In genomic region chr11:69106124-69106811, GRCh38 we compare ENCODE assay signal across 2 cellular contexts.
TF ChIP-seq lines count a peak whose summit lies in the region.

No MANE protein-coding gene starts in this region.

TF ChIP-seq in IMR-90, 13 proteins besides CTCF, POLR2A, EP300 and RAD21:
- TF ChIP-seq RCOR1 (IDR thresholded peaks at IDR 0.05; ENCODE audit: insufficient replicate concordance, low read length) (no peak), BHLHE40 (IDR thresholded peaks at IDR 0.05; ENCODE audit: low read depth, low read length) (no peak), USF2 (IDR thresholded peaks at IDR 0.05; ENCODE audit: low read depth, low read length) (no peak), MAZ (IDR thresholded peaks at IDR 0.05; ENCODE audit: borderline replicate concordance, low read depth, low read length) (no peak), FOS (IDR thresholded peaks at IDR 0.05; ENCODE audit: low read depth, low read length) (no peak), RFX5 (IDR thresholded peaks at IDR 0.05; ENCODE audit: low read depth, low read length) (no peak), CHD1 (IDR thresholded peaks at IDR 0.05; ENCODE audit: low read depth, low read length) (no peak), NFE2L2 (IDR thresholded peaks at IDR 0.05; ENCODE audit: low read depth, low read length) (no peak), MXI1 (IDR thresholded peaks at IDR 0.05; ENCODE audit: borderline replicate concordance, low read depth, low read length) (no peak), MAFK (IDR thresholded peaks at IDR 0.05; ENCODE audit: low read depth, low read length) (no peak), SMC3 (IDR thresholded peaks at IDR 0.05; ENCODE audit: low read depth, low read length) (no peak), CEBPB (IDR thresholded peaks at IDR 0.05; ENCODE audit: low read depth, low read length) (no peak)
- TF ChIP-seq, protein P1, sequence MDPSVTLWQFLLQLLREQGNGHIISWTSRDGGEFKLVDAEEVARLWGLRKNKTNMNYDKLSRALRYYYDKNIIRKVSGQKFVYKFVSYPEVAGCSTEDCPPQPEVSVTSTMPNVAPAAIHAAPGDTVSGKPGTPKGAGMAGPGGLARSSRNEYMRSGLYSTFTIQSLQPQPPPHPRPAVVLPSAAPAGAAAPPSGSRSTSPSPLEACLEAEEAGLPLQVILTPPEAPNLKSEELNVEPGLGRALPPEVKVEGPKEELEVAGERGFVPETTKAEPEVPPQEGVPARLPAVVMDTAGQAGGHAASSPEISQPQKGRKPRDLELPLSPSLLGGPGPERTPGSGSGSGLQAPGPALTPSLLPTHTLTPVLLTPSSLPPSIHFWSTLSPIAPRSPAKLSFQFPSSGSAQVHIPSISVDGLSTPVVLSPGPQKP (IDR thresholded peaks at IDR 0.05; ENCODE audit: borderline replicate concordance, low read depth, low read length): no peak
TF ChIP-seq in IMR-90: peak in this region for 0.

TF ChIP-seq in endothelial cell of umbilical vein, 7 proteins besides CTCF, POLR2A, EP300 and RAD21:
- no peak for TF ChIP-seq POLR2AphosphoS5 (IDR thresholded peaks at IDR 0.05; ENCODE audit: insufficient read depth, low read depth, low read length)
- TF ChIP-seq FOS (IDR thresholded peaks at IDR 0.05; ENCODE audit: borderline replicate concordance, insufficient read depth, low read length): no peak
- TF ChIP-seq JUN (IDR thresholded peaks at IDR 0.05; ENCODE audit: borderline replicate concordance, insufficient read depth, insufficient read length, low read depth): no peak
- no peak for TF ChIP-seq MAX (IDR thresholded peaks at IDR 0.05; ENCODE audit: insufficient read depth, insufficient read length)
- no peak for TF ChIP-seq MYC (IDR thresholded peaks at IDR 0.05; ENCODE audit: low read depth, low read length)
- no peak for TF ChIP-seq EZH2 (IDR thresholded peaks at IDR 0.05; ENCODE audit: borderline replicate concordance, low read depth, low read length, severe bottlenecking)
- no peak for TF ChIP-seq GATA2 (IDR thresholded peaks at IDR 0.05; ENCODE audit: insufficient read depth, insufficient read length, low read depth, low read length)
